In the genomic region with DNA sequence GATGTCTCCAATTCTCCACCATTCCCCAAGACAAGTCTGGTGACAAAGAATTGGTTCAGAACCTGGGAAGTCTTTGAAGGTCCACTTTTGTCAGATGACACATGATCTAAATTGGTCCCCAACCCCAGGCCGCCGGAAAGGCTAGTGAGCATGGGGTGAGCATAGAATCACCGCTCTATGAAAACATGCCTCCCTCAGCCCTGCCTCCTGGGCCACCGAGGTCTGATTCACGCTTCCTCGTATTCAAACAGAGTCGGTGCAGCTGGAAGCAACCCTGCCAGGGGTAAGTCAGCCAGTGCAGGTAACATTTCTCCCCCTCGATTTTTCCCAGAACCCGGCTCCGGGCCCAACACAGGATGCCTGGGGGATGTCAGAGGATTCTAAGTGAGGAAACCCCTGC, we compare ENCODE assay signal across 30 cellular contexts. TPM values are rescaled to one million over a fixed set of nuclear protein-coding genes. Genes with fewer than 3 reads are reported as not detected.
DNase-seq lines count a peak whose midpoint lies in the region; ATAC-seq lines count a peak whose summit lies in the region.
"Had no signal": no experiment of that assay in that cellular context is flagged by ENCODE, and none has a peak within 500 bp of the region (broad histone marks: within the 10 kb centered on the region; RNA-seq: fewer than 3 reads in every experiment).

No MANE protein-coding gene starts in this region.

- intact Hi-C loops in cardiac septum (cut with DNase I) (no loop called here), Right ventricle myocardium inferior (cut with DNase I) (no loop called here), left cardiac atrium (cut with DNase I) (no loop called here)

- DNase-seq in cardiac septum (ENCODE audit: low spot score) (peak; percentile 81), Right ventricle myocardium inferior (ENCODE audit: missing footprints) (no peak), left cardiac atrium (peak; percentile 45), pulmonary artery endothelial cell (ENCODE audit: low read depth, low spot score) (peak; percentile 45), occipital lobe (lab: John Stamatoyannopoulos, UW) (no peak), pons (ENCODE audit: low spot score) (no peak)
- DNase-seq: 8988T; activated CD4-positive, alpha-beta T cell treated with anti-CD3 and anti-CD28 coated beads, Interleukin-2, amount 50 U/mL, for 48 hours; activated T-cell treated with anti-CD3 and anti-CD28 coated beads, Interleukin-2, amount 50 U/mL, for 72 hours; Calu3; cerebellar nuclear complex; DMS79 treated with DMSO at 0.1 percent for 48 hours; dorsolateral prefrontal cortex; GDM1; GM23248; head of caudate nucleus; Karpas-422; mesenchymal stem cell; NCI-H1417; NCI-H2029 treated with DMSO at 0.1 percent for 48 hours; NCI-H524 treated with DMSO at 0.1 percent for 48 hours; OCI-M1; right lobe of liver; stimulated activated CD4-positive, alpha-beta T cell treated with anti-CD3 and anti-CD28 coated beads, Interleukin-12 subunit alpha, Interleukin-12 subunit beta, amount 100 ng/mL, for 4 hours; stimulated activated CD4-positive, alpha-beta T cell treated with anti-CD3 and anti-CD28 coated beads, Interleukin-2, amount 100 ng/mL, for 48 hours; stimulated activated naive CD8-positive, alpha-beta T cell treated with anti-CD3 and anti-CD28 coated beads, Interleukin-15, amount 100 ng/mL, for 72 hours; T-cell had no signal

- ATAC-seq in Right ventricle myocardium inferior (no peak), left cardiac atrium (no peak), HG03108 (IDR thresholded peaks at IDR 0.05; ENCODE audit: unreplicated experiment) (no peak), GM21723 (IDR thresholded peaks at IDR 0.05; ENCODE audit: unreplicated experiment) (no peak)
- ATAC-seq: activated CD4-positive, CD25-positive, alpha-beta regulatory T cell treated with anti-CD3 and anti-CD28 coated beads, Interleukin-2, amount 50 U/mL, for 24 hours; activated T-cell treated with anti-CD3 and anti-CD28 coated beads, Interleukin-2, amount 50 U/mL, for 72 hours; right lobe of liver; stimulated activated naive CD8-positive, alpha-beta T cell treated with anti-CD3 and anti-CD28 coated beads, Interleukin-15, amount 100 ng/mL, for 72 hours; T-cell had no signal

RNA-seq across cellular contexts. Expression of gene KLF2, which starts 33.9 kb away (rescaled TPM):
- 44.6 TPM for total RNA-seq in cardiac septum
- 73.1 TPM for total RNA-seq in Right ventricle myocardium inferior
- 10 to 100 TPM; 66.4 to 77.5 TPM for total RNA-seq in left cardiac atrium
- total RNA-seq in pulmonary artery endothelial cell: 6.0 and 7.9 TPM in 2 replicates
- total RNA-seq in occipital lobe: 3.1 TPM

Comparison
In these comparisons a context has a peak if more than half of its experiments do, and no peak if none do; other contexts are left out.
1. DNase-seq: peak in cardiac septum (single experiment), left cardiac atrium (single experiment) and pulmonary artery endothelial cell (single experiment); none in Right ventricle myocardium inferior (single experiment), occipital lobe (single experiment) and pons (single experiment).